In genomic region chr18:48027401-48027931, GRCh38 we compare ENCODE assay signal across 13 cellular contexts.
A peak's percentile ranks its signal among the peaks of the same experiment; 100 is the strongest.
DNase-seq lines count a peak whose midpoint lies in the region; ATAC-seq and TF ChIP-seq lines count a peak whose summit lies in the region.
"Had no signal": no experiment of that assay in that cellular context is flagged by ENCODE, and none has a peak within 500 bp of the region (broad histone marks: within the 10 kb centered on the region; RNA-seq: fewer than 3 reads in every experiment).

No MANE protein-coding gene starts in this region.

- no peak overlapping the region for H3K18ac ChIP-seq in H9 (ENCODE audit: insufficient read length, low read depth, low read length)

- H4K8ac ChIP-seq in H9 (replicated peaks; ENCODE audit: insufficient read length, low read depth, low read length) = no peak overlapping the region

- peaks cover 4% of the 10 kb centered on the region for H3K27me3 Mint-ChIP-seq in H9 (ENCODE audit: low read depth)

- no peaks in the 10 kb centered on the region for H3K27me3 ChIP-seq in H9 (ENCODE audit: insufficient read depth, low read length)
- no peaks in the 10 kb centered on the region for H3K27me3 ChIP-seq in breast epithelium
- H3K27me3 ChIP-seq in smooth muscle cell (ENCODE audit: low read depth) = no peaks in the 10 kb centered on the region
- H3K27me3 ChIP-seq in PC-3 (ENCODE audit: low read length) = no peaks in the 10 kb centered on the region
- no peaks in the 10 kb centered on the region for H3K27me3 ChIP-seq in body of pancreas
- H3K27me3 ChIP-seq: hepatocyte had no signal

- TF ChIP-seq POLR2A in breast epithelium (IDR thresholded peaks at IDR 0.05) (no peak), body of pancreas (IDR thresholded peaks at IDR 0.05) (no peak)

- no peak for DNase-seq in H9
- peak in 1 of 2 donors; percentile 64 for DNase-seq in breast epithelium (ENCODE audit: low spot score in 2 of 2)
- DNase-seq in left colon = peak; percentile 2 to 18
- DNase-seq in smooth muscle cell (lab: John Stamatoyannopoulos, UW; ENCODE audit: unreplicated experiment) = no peak
- DNase-seq in PC-3 = no peak
- no peak for DNase-seq in HUDEP-2 (lab: John Stamatoyannopoulos, UW; ENCODE audit: unreplicated experiment in 76 of 76)
- DNase-seq in body of pancreas = no peak
- DNase-seq: activated naive CD8-positive, alpha-beta T cell treated with anti-CD3 and anti-CD28 coated beads, Interleukin-2, amount 10 ng/mL, durations not matched to agents 7 days and 5 days; effector memory CD8-positive, alpha-beta T cell; NCI-H226; retina had no signal

- H3K4ac ChIP-seq in H9 (ENCODE audit: low read depth, low read length) = no peak overlapping the region

- no peaks in the 10 kb centered on the region for H3K36me3 ChIP-seq in breast epithelium
- no peaks in the 10 kb centered on the region for H3K36me3 ChIP-seq in smooth muscle cell (ENCODE audit: low read depth)
- H3K36me3 ChIP-seq in PC-3 (ENCODE audit: low read depth, low read length) = no peaks in the 10 kb centered on the region
- H3K36me3 ChIP-seq in body of pancreas (replicated peaks in 1 of 2; ENCODE audit: insufficient read depth in 1 of 2, low read depth in 2 of 2) = no peaks in the 10 kb centered on the region

- peak overlapping the region in 2 of 3 experiments; percentile 21 to 74; a peak in 3 of 7 replicates for H3K27ac Mint-ChIP-seq in H9
- H3K27ac Mint-ChIP-seq: activated naive CD8-positive, alpha-beta T cell treated with anti-CD3 and anti-CD28 coated beads, Interleukin-2, amount 10 ng/mL, durations not matched to agents 7 days and 5 days had no signal

- no TSS peak for BruUV-seq in PC-3 (replicated peaks; lab: Mats Ljungman, UMichigan)

- H4K20me1 ChIP-seq in H9 (ENCODE audit: control insufficient read depth, insufficient read depth, insufficient read length) (no peaks in the 10 kb centered on the region), smooth muscle cell (ENCODE audit: low read depth) (no peaks in the 10 kb centered on the region), PC-3 (ENCODE audit: low read length) (no peaks in the 10 kb centered on the region)

- TF ChIP-seq CTCF in H9 (conservative IDR thresholded peaks at IDR 0.05) (no peak), breast epithelium (IDR thresholded peaks at IDR 0.05) (no peak), smooth muscle cell (IDR thresholded peaks at IDR 0.05; ENCODE audit: borderline replicate concordance, insufficient read depth, poor library complexity, severe bottlenecking) (no peak), PC-3 (conservative IDR thresholded peaks at IDR 0.05; ENCODE audit: low read depth, low read length) (no peak), body of pancreas (IDR thresholded peaks at IDR 0.05) (no peak)

- whole genome bisulfite sequencing in H9 (ENCODE audit: extremely low coverage, insufficient read length, low lambda C conversion rate) = no CpG with 5 or more reads among the region's 7 CpGs
- 59% methylated on average over 7 of the region's 7 CpGs for WGBS in smooth muscle cell (ENCODE audit: low lambda C conversion rate)
- WGBS in body of pancreas, 2 donors = 47 to 59% methylated on average over 7 of the region's 7 CpGs

- no peaks in the 10 kb centered on the region; a peak in 1 of 5 replicates for H3K9me3 Mint-ChIP-seq in H9
- H3K9me3 Mint-ChIP-seq: activated naive CD8-positive, alpha-beta T cell treated with anti-CD3 and anti-CD28 coated beads, Interleukin-2, amount 10 ng/mL, durations not matched to agents 7 days and 5 days; effector memory CD8-positive, alpha-beta T cell had no signal

- no peak overlapping the region for H2BK5ac ChIP-seq in H9 (ENCODE audit: insufficient read length, low read length)

- H2AK5ac ChIP-seq in H9 (ENCODE audit: insufficient read length, low read length) = no peak overlapping the region

- no peak overlapping the region for H3K56ac ChIP-seq in H9 (ENCODE audit: insufficient read length, low read depth, low read length)

- H2AFZ ChIP-seq in H9 (ENCODE audit: low read length) = no peak overlapping the region
- peak overlapping the region; percentile 37 for H2AFZ ChIP-seq in smooth muscle cell (ENCODE audit: low read depth)
- no peak overlapping the region for H2AFZ ChIP-seq in PC-3 (ENCODE audit: low read length)
- H2AFZ ChIP-seq: hepatocyte had no signal

- H2BK12ac ChIP-seq in H9 (ENCODE audit: insufficient read length, low read depth, low read length) = no peak overlapping the region

- CTCF ChIA-PET in PC-3 (lab: Charles Lee) = no interaction called here

- H3K4me1 Mint-ChIP-seq in H9 = peaks cover 22 to 43% of the 10 kb centered on the region in 2 experiments
- H3K4me1 Mint-ChIP-seq: activated naive CD8-positive, alpha-beta T cell treated with anti-CD3 and anti-CD28 coated beads, Interleukin-2, amount 10 ng/mL, durations not matched to agents 7 days and 5 days had no signal

- no peak overlapping the region for H3K4me3 Mint-ChIP-seq in H9
- H3K4me3 Mint-ChIP-seq: activated naive CD8-positive, alpha-beta T cell treated with anti-CD3 and anti-CD28 coated beads, Interleukin-2, amount 10 ng/mL, durations not matched to agents 7 days and 5 days; effector memory CD8-positive, alpha-beta T cell had no signal

- intact Hi-C loops in breast epithelium (cut with DNase I; ENCODE audit: low total_unique reads) (loop anchor here (5.0 kb wide), 1 partner anchor 420 kb away; no protein-coding TSS in a partner anchor), left colon (cut with DNase I, micrococcal nuclease) (no loop called here), PC-3 (cut with micrococcal nuclease) (no loop called here), body of pancreas (cut with DNase I) (loop anchor here (5.0 to 10.0 kb wide), 2 partner anchors 253 to 420 kb away; no protein-coding TSS in a partner anchor)

- no peak overlapping the region for H2BK15ac ChIP-seq in H9 (ENCODE audit: low read depth, low read length)

- H3K79me1 ChIP-seq in H9 (ENCODE audit: insufficient read depth, low read depth, low read length, poor library complexity, severe bottlenecking) = no peaks in the 10 kb centered on the region

- H3K4me2 ChIP-seq in H9 (ENCODE audit: insufficient read depth, insufficient read length, low read length) = no peak overlapping the region
- H3K4me2 ChIP-seq in smooth muscle cell = no peak overlapping the region
- H3K4me2 ChIP-seq in PC-3 (ENCODE audit: low read length) = no peak overlapping the region
- H3K4me2 ChIP-seq: hepatocyte had no signal

- no peak overlapping the region for H3K23ac ChIP-seq in H9 (ENCODE audit: insufficient read length, low read depth, low read length)

- H3K4me3 ChIP-seq in breast epithelium (no peak overlapping the region), smooth muscle cell (no peak overlapping the region), PC-3 (ENCODE audit: low read length) (no peak overlapping the region), body of pancreas (no peak overlapping the region)
- H3K4me3 ChIP-seq: hepatocyte had no signal

- no peaks in the 10 kb centered on the region for H3F3A ChIP-seq in smooth muscle cell (ENCODE audit: low read depth)
- H3F3A ChIP-seq in PC-3 (ENCODE audit: low read length, unreplicated experiment) = no peaks in the 10 kb centered on the region

- H2BK120ac ChIP-seq in H9 (ENCODE audit: low read depth, low read length, poor library complexity, severe bottlenecking) = no peak overlapping the region

- ATAC-seq in left colon (no peak), PC-3 (no peak), body of pancreas (no peak), GM19324 (IDR thresholded peaks at IDR 0.05; ENCODE audit: low FRiP score, unreplicated experiment) (no peak)
- ATAC-seq: effector memory CD8-positive, alpha-beta T cell had no signal

- H3K79me2 ChIP-seq in H9 (ENCODE audit: insufficient read depth, low read length) = no peaks in the 10 kb centered on the region
- H3K79me2 ChIP-seq in smooth muscle cell (ENCODE audit: low read depth) = no peaks in the 10 kb centered on the region
- H3K79me2 ChIP-seq in PC-3 (ENCODE audit: low read length) = no peaks in the 10 kb centered on the region
- H3K79me2 ChIP-seq: hepatocyte had no signal

- H3K36me3 Mint-ChIP-seq in H9 (ENCODE audit: insufficient read depth in 1 of 3, low read depth in 3 of 3) = no peaks in the 10 kb centered on the region
- H3K36me3 Mint-ChIP-seq: activated naive CD8-positive, alpha-beta T cell treated with anti-CD3 and anti-CD28 coated beads, Interleukin-2, amount 10 ng/mL, durations not matched to agents 7 days and 5 days had no signal

- H3K14ac ChIP-seq in H9 (ENCODE audit: insufficient read depth, low read length) = no peak overlapping the region

- no peaks in the 10 kb centered on the region for H3K23me2 ChIP-seq in H9 (ENCODE audit: insufficient read length, low read depth, low read length, poor library complexity, severe bottlenecking)

- H2BK20ac ChIP-seq in H9 (ENCODE audit: low read depth, low read length, poor library complexity, severe bottlenecking) = no peak overlapping the region

- no peaks in the 10 kb centered on the region for H3K9me2 ChIP-seq in PC-3 (replicated peaks; ENCODE audit: low read length)

- H4K5ac ChIP-seq in H9 (ENCODE audit: insufficient read length, low read depth, low read length) = no peak overlapping the region

- H3K4me1 ChIP-seq in H9 (ENCODE audit: insufficient read depth, low read length) (no peaks in the 10 kb centered on the region), breast epithelium (peaks cover 0 to 18% of the 10 kb centered on the region in 2 donors), smooth muscle cell (ENCODE audit: low read depth) (peaks cover 14% of the 10 kb centered on the region), PC-3 (ENCODE audit: insufficient read depth, low read length) (peaks cover 10% of the 10 kb centered on the region), body of pancreas (no peaks in the 10 kb centered on the region)

- no peak overlapping the region for H3K9ac ChIP-seq in H9 (ENCODE audit: extremely low read depth, insufficient read length, low read length)
- H3K9ac ChIP-seq in smooth muscle cell (ENCODE audit: low read depth) = no peak overlapping the region
- no peak overlapping the region for H3K9ac ChIP-seq in PC-3 (ENCODE audit: low read length)

- H3K27ac ChIP-seq in H9 (ENCODE audit: insufficient read length, low read depth, low read length) (no peak overlapping the region), breast epithelium (peak overlapping the region; percentile 86 to 87), smooth muscle cell (ENCODE audit: low read depth) (no peak overlapping the region), PC-3 (ENCODE audit: low read length) (no peak overlapping the region), body of pancreas (no peak overlapping the region)
- H3K27ac ChIP-seq: hepatocyte had no signal

- POLR2A ChIA-PET in PC-3 (lab: Charles Lee; ENCODE audit: unreplicated experiment) = no interaction called here

- no peak overlapping the region for H4K91ac ChIP-seq in H9 (ENCODE audit: insufficient read length, low read depth, low read length)

- H3T11ph ChIP-seq in H9 (ENCODE audit: low read length) = no peak overlapping the region

- H3K9me3 ChIP-seq in H9 (ENCODE audit: control insufficient read depth, low read depth, low read length) = no peaks in the 10 kb centered on the region
- H3K9me3 ChIP-seq in breast epithelium = no peaks in the 10 kb centered on the region
- H3K9me3 ChIP-seq in smooth muscle cell (replicated peaks; ENCODE audit: low read depth) = no peaks in the 10 kb centered on the region
- no peaks in the 10 kb centered on the region for H3K9me3 ChIP-seq in PC-3 (ENCODE audit: low read length)
- H3K9me3 ChIP-seq in body of pancreas = no peaks in the 10 kb centered on the region

Comparison
In these comparisons a context has a peak if more than half of its experiments do, and no peak if none do; other contexts are left out.
1. DNase-seq: peak in left colon (2 of 2); none in H9 (single experiment), smooth muscle cell (single experiment), PC-3 (single experiment), HUDEP-2 (0 of 76) and body of pancreas (0 of 4).
2. H3K27ac ChIP-seq: peak in breast epithelium (2 of 2); none in H9 (single experiment), smooth muscle cell (single experiment), PC-3 (single experiment) and body of pancreas (0 of 4).
3. intact Hi-C loops: an anchor here in breast epithelium (5.0 kb wide) and body of pancreas (5.0 to 10.0 kb wide); none called in left colon and PC-3.